ENCODE assay signal across 8 cellular contexts in the genomic region with DNA sequence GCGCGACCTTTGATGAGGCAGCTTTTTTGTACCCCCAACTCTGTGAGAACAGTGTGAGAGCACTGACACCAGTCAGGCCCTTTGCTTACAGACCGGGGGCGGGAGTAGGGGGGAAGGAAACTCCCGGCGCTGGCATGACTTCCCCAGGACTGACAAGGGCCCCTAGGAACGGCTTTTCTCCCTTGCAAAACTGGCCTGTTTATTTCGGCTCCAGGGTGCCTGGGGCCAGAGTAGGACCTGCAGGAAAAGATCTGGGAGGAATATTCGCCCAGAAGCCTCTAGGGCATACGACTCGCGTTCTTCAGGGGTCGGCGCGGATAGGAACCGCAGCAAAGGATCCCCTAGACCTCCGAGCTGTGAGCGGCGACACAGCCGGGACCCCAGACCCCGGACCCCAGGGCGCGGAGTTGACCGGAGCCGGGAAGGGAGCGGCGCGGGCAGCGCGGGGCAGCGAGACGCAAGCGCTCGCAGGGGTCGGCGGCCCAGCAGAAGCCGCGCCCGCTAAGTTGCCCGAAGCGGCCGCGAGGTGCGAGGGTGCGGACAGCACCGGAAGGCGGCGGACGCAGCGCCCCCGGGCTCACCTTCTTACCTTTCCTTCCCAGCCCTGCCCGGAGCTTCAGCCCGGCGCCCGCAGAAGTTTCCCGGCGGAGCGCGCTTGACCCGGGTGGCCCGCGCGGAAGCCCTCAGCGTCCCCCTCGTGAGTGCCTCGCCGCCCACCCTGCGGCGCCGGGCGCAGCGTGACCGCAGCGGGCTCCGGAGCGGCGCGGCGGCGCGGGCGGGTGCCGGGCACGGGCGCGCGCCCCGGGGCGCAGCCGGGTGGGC. TPM values are rescaled to one million over a fixed set of nuclear protein-coding genes. Genes with fewer than 3 reads are reported as not detected.
DNase-seq lines count a peak whose midpoint lies in the region; ATAC-seq and TF ChIP-seq lines count a peak whose summit lies in the region.

Gene POPDC3, minus strand, starts transcription at position 771 of the 822 bp plus-strand sequence. CDS start 18,105 bp downstream, outside the sequence.

- H3K27me3 ChIP-seq in MM.1S (replicated peaks; ENCODE audit: insufficient read depth, low read length) (0 out of 2 replicates have a peak, but pooled peaks cover 5% of the 10 kb centered on the region), layer of hippocampus (ENCODE audit: control insufficient read depth, insufficient read depth, low read length) (peaks cover 2% of the 10 kb centered on the region)

- H3F3A ChIP-seq in MM.1S (ENCODE audit: insufficient read depth, low read length): no peaks in the 10 kb centered on the region

- no peaks in the 10 kb centered on the region for H3K4me1 ChIP-seq in MM.1S (ENCODE audit: low read length)

- no peak within 1 kb of the TSS for H3K9ac ChIP-seq in MM.1S (ENCODE audit: low read length)

- H3K9me2 ChIP-seq in MM.1S (replicated peaks; ENCODE audit: insufficient read depth, low read length): no peaks in the 10 kb centered on the region

- no peaks in the 10 kb centered on the region for H4K20me1 ChIP-seq in MM.1S (ENCODE audit: insufficient read depth, low read length)

- no peaks in the 10 kb centered on the region for H3K36me3 ChIP-seq in MM.1S (replicated peaks; ENCODE audit: insufficient read depth, low read length)

- TF ChIP-seq CTCF in GM10266 (IDR thresholded peaks at IDR 0.05; ENCODE audit: control insufficient read depth, insufficient read depth, low read depth, missing control alignments): no peak
- TF ChIP-seq CTCF in MM.1S (IDR thresholded peaks at IDR 0.05; ENCODE audit: low read length): no peak
- peak; percentile 3 for TF ChIP-seq CTCF in cardiac fibroblast (IDR thresholded peaks at IDR 0.05; ENCODE audit: low read depth, low read length)

- H3K4me2 ChIP-seq in MM.1S (ENCODE audit: low read depth, low read length): peak within 1 kb of the TSS; percentile 86

- peak within 1 kb of the TSS; percentile 61 for H2AFZ ChIP-seq in MM.1S (ENCODE audit: low read length)

- peak; percentile 21 for ATAC-seq in stimulated activated naive CD8-positive, alpha-beta T cell treated with anti-CD3 and anti-CD28 coated beads, Interleukin-15, Interleukin-2, amounts not matched to agents 100 U/mL and 50 U/mL, for 24 hours
- no peak for ATAC-seq in HG03439 (IDR thresholded peaks at IDR 0.05; ENCODE audit: unreplicated experiment)

- DNase-seq in A172 (ENCODE audit: low spot score) (no peak), GM10266 (ENCODE audit: extremely low spot score) (peak; percentile 38), MM.1S (peak; percentile 14), cardiac fibroblast (ENCODE audit: low read depth in 2 of 2) (peak; percentile 41 to 59), NCI-H345 treated with DMSO at 0.1 percent for 48 hours (lab: John Stamatoyannopoulos, UW; ENCODE audit: unreplicated experiment) (no peak)
- DNase-seq in stimulated activated naive CD8-positive, alpha-beta T cell treated with anti-CD3 and anti-CD28 coated beads, Interleukin-15, Interleukin-2, amounts not matched to agents 100 U/mL and 50 U/mL, for 24 hours: peak; percentile 22

- H3K9me3 ChIP-seq in MM.1S (replicated peaks; ENCODE audit: insufficient read depth, low read length): no peaks in the 10 kb centered on the region

- no peaks in the 10 kb centered on the region for H3K79me2 ChIP-seq in MM.1S (ENCODE audit: low read length)

- H3K4me3 ChIP-seq in MM.1S (ENCODE audit: low read length): peak within 1 kb of the TSS; percentile 59
- peak within 1 kb of the TSS; percentile 53 to 64 for H3K4me3 ChIP-seq in cardiac fibroblast (replicated peaks in 1 of 2; ENCODE audit: low read depth in 2 of 2, low read length in 2 of 2)

- H3K27ac ChIP-seq in MM.1S (ENCODE audit: low read length) (no peak within 1 kb of the TSS), layer of hippocampus (ENCODE audit: low read depth, low read length) (peak within 1 kb of the TSS; percentile 82)

RNA-seq across cellular contexts. Expression of gene POPDC3, which starts in this region (rescaled TPM):
- total RNA-seq in A172 (2014; rRNA removed; shearing (Covaris generic)): 29.4 and 45.7 TPM in 2 replicates

Comparison
In these comparisons a context has a peak if more than half of its experiments do, and no peak if none do; other contexts are left out.
1. DNase-seq: peak in GM10266 (single experiment), MM.1S (single experiment), cardiac fibroblast (2 of 2) and stimulated activated naive CD8-positive, alpha-beta T cell treated with anti-CD3 and anti-CD28 coated beads, Interleukin-15, Interleukin-2, amounts not matched to agents 100 U/mL and 50 U/mL, for 24 hours (single experiment); none in A172 (single experiment) and NCI-H345 treated with DMSO at 0.1 percent for 48 hours (single experiment).